35 cellular contexts compared by ENCODE assay signal in the genomic region with DNA sequence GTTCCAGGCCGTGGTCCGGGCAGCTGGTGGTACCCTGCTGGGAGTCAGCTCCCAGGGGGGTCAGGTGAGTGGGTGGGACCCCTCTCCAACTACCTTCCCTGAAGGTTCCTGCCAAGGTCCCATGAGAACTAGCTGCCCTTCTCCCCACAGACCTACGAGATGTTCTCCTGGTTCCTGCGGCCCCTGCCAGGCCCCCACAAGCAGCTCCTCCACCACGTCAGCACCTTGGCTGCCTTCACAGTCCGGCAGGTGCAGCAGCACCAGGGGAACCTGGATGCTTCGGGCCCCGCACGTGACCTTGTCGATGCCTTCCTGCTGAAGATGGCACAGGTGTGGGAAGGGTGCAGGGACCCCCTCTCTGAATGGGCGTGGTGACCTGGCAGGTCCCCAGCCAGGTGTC. TPM values are rescaled to one million over a fixed set of nuclear protein-coding genes. Genes with fewer than 3 reads are reported as not detected.
"Had no signal": no experiment of that assay in that cellular context is flagged by ENCODE, and none has a peak within 500 bp of the region (broad histone marks: within the 10 kb centered on the region; RNA-seq: fewer than 3 reads in every experiment).

No MANE protein-coding gene starts in this region.

- H3K9ac ChIP-seq: KMS-11 had no signal

- H3K27ac Mint-ChIP-seq: activated CD8-positive, alpha-beta T cell treated with anti-CD3 and anti-CD28 coated beads, Interleukin-2, amount 10 ng/mL, durations not matched to agents 7 days and 5 days; activated naive CD4-positive, alpha-beta T cell treated with anti-CD3 and anti-CD28 coated beads for 36 hours; activated naive CD8-positive, alpha-beta T cell; activated T-cell treated with anti-CD3 and anti-CD28 coated beads, Interleukin-2, amount 50 U/mL, for 24 hours; activated T-helper 1 cell treated with anti-CD3 and anti-CD28 coated beads, Interleukin-12 subunit alpha, Interleukin-12 subunit beta, Interleukin-2, Interleukin-4 antibody, amounts not matched to agents 30 ng/mL and 10 ng/mL and 1 ng/mL, durations not matched to agents 14 hours and 24 hours and 36 hours had no signal

- H3K36me3 Mint-ChIP-seq: activated naive CD8-positive, alpha-beta T cell had no signal

- H3K36me3 ChIP-seq: brain microvascular endothelial cell had no signal

- H3K4me3 Mint-ChIP-seq: activated CD4-positive, alpha-beta T cell treated with anti-CD3 and anti-CD28 coated beads for 36 hours; activated CD4-positive, alpha-beta T cell treated with anti-CD3 and anti-CD28 coated beads, Interleukin-2, amount 10 ng/mL, durations not matched to agents 7 days and 5 days; activated CD8-positive, alpha-beta T cell treated with anti-CD3 and anti-CD28 coated beads, Interleukin-2, amount 10 ng/mL, durations not matched to agents 7 days and 5 days; activated naive CD4-positive, alpha-beta T cell treated with anti-CD3 and anti-CD28 coated beads for 36 hours; activated naive CD8-positive, alpha-beta T cell; activated T-cell treated with anti-CD3 and anti-CD28 coated beads, Interleukin-2, amount 50 U/mL, for 24 hours; activated T-helper 1 cell treated with anti-CD3 and anti-CD28 coated beads, Interleukin-12 subunit alpha, Interleukin-12 subunit beta, Interleukin-2, Interleukin-4 antibody, amounts not matched to agents 30 ng/mL and 10 ng/mL and 1 ng/mL, durations not matched to agents 14 hours and 24 hours and 36 hours; central memory CD8-positive, alpha-beta T cell had no signal

- ATAC-seq: activated CD4-positive, alpha-beta T cell treated with anti-CD3 and anti-CD28 coated beads for 36 hours; activated CD4-positive, CD25-positive, alpha-beta regulatory T cell treated with anti-CD3 and anti-CD28 coated beads, Interleukin-2, amount 50 U/mL, for 24 hours; activated CD8-positive, alpha-beta T cell treated with anti-CD3 and anti-CD28 coated beads, Interleukin-2, amount 10 ng/mL, durations not matched to agents 7 days and 5 days had no signal

- H3K4me3 ChIP-seq: PC-9, SK-N-MC had no signal

- H3K27me3 ChIP-seq: brain microvascular endothelial cell had no signal

- H2AFZ ChIP-seq: PC-9 had no signal

- H3K9me3 Mint-ChIP-seq: activated CD4-positive, alpha-beta T cell treated with anti-CD3 and anti-CD28 coated beads, Interleukin-2, amount 10 ng/mL, durations not matched to agents 7 days and 5 days; activated naive CD4-positive, alpha-beta T cell treated with anti-CD3 and anti-CD28 coated beads for 36 hours; activated T-cell treated with anti-CD3 and anti-CD28 coated beads, Interleukin-2, amount 50 U/mL, for 24 hours; activated T-helper 1 cell treated with anti-CD3 and anti-CD28 coated beads, Interleukin-12 subunit alpha, Interleukin-12 subunit beta, Interleukin-2, Interleukin-4 antibody, amounts not matched to agents 30 ng/mL and 10 ng/mL and 1 ng/mL, durations not matched to agents 14 hours and 24 hours and 36 hours; central memory CD8-positive, alpha-beta T cell had no signal

- DNase-seq: activated CD4-positive, alpha-beta T cell treated with anti-CD3 and anti-CD28 coated beads for 36 hours; activated CD4-positive, alpha-beta T cell treated with anti-CD3 and anti-CD28 coated beads, Interleukin-2, amount 10 ng/mL, durations not matched to agents 7 days and 5 days; activated CD4-positive, alpha-beta T cell treated with anti-CD3 and anti-CD28 coated beads, Interleukin-2, amount 50 U/mL, for 48 hours; activated CD8-positive, alpha-beta T cell treated with anti-CD3 and anti-CD28 coated beads, Interleukin-2, amount 10 ng/mL, durations not matched to agents 7 days and 5 days; activated gamma-delta T cell treated with Interleukin-2 at 50 U/mL for 16 hours; activated naive CD4-positive, alpha-beta T cell treated with anti-CD3 and anti-CD28 coated beads for 36 hours; activated T-cell treated with anti-CD3 and anti-CD28 coated beads, Interleukin-2, amount 50 U/mL, for 24 hours; amniotic stem cell; aorta; brain microvascular endothelial cell; MM.1S; MV-4-11; NCI-H1092; NCI-H187 treated with DMSO at 0.1 percent for 48 hours; NCI-H2081; NCI-H2171 treated with DMSO at 0.1 percent for 48 hours; NCI-H2227 treated with DMSO at 0.1 percent for 48 hours; NCI-H446; NCI-H524; NCI-H69; NCI-H82; NK-92 treated with Interleukin-12 subunit alpha and Interleukin-12 subunit beta, amount 100 ng/mL, for 24 hours; PC-9; Right ventricle myocardium superior had no signal

- H3K4me2 ChIP-seq: KMS-11, PC-9 had no signal

- H3K27ac ChIP-seq: brain microvascular endothelial cell, KMS-11, PC-9, RWPE1, SK-N-MC had no signal

RNA-seq across cellular contexts. Expression of gene CYP2S1, which starts 5.5 kb away (rescaled TPM):
- total RNA-seq: chondrocyte, LHCN-M2, OCI-LY7 had no signal

RNA-seq across cellular contexts. Expression of gene AXL, which starts 20.5 kb away (rescaled TPM):
- total RNA-seq: activated CD8-positive, alpha-beta T cell treated with anti-CD3 and anti-CD28 coated beads, Interleukin-2, amount 10 ng/mL, durations not matched to agents 7 days and 5 days; OCI-LY7; T-helper 2 cell treated with Interferon-gamma antibody and Interleukin-4, amounts not matched to agents 100 ng/mL and 5 ng/mL, for 36 hours had no signal
